In genomic region chr16:22007509-22008214, GRCh38 we compare ENCODE assay signal across 8 cellular contexts. TPM values are rescaled to one million over a fixed set of nuclear protein-coding genes. Genes with fewer than 3 reads are reported as not detected.
DNase-seq lines count a peak whose midpoint lies in the region; ATAC-seq and TF ChIP-seq lines count a peak whose summit lies in the region.

Gene MOSMO, plus strand, starts transcription at chr16:22008111. Its CDS starts 191 bp downstream, at chr16:22008302.

- POLR2A ChIA-PET in HEK293T (lab: Yijun Ruan, JAX) = interaction anchor here (0.6 to 3.5 kb wide), 13 partner anchors 13 to 185 kb away, joined by 3 to 20 read pairs (median 4); partner anchors contain the start of gene VWA3A

- H3K27ac Mint-ChIP-seq in endodermal cell = no peak within 1 kb of the TSS

- peak; percentile 38 for DNase-seq in GDM1 (lab: John Stamatoyannopoulos, UW)
- DNase-seq in HEK293T (ENCODE audit: extremely low spot score) = peak; percentile 71
- DNase-seq in NCI-H510A (lab: John Stamatoyannopoulos, UW) = peak; percentile 39
- peak; percentile 88 for DNase-seq in activated CD8-positive, alpha-beta memory T cell treated with anti-CD3 and anti-CD28 coated beads for 24 hours
- DNase-seq in endodermal cell = peak; percentile 88
- peak; percentile 93 for DNase-seq in mesenteric fat pad (ENCODE audit: low spot score)
- peak; percentile 54 for DNase-seq in stimulated activated CD8-positive, alpha-beta memory T cell treated with anti-CD3 and anti-CD28 coated beads, Interleukin-12 subunit alpha, Interleukin-12 subunit beta, amount 100 ng/mL, for 4 hours (ENCODE audit: low read depth)

- peak within 1 kb of the TSS; percentile 13 for H3K9ac ChIP-seq in endodermal cell (ENCODE audit: extremely low read depth, low read length, poor library complexity, severe bottlenecking)

- no peaks in the 10 kb centered on the region for H3K36me3 Mint-ChIP-seq in endodermal cell (ENCODE audit: low read depth)

- CTCF ChIA-PET in HEK293T (lab: Yijun Ruan, JAX) = interaction anchor here (1.1 to 2.6 kb wide), 4 partner anchors 57 to 181 kb away, joined by 3 to 17 read pairs (median 6); no protein-coding TSS in a partner anchor

- no peak within 1 kb of the TSS for H3K27ac ChIP-seq in endodermal cell (ENCODE audit: low read depth, low read length)

- TF ChIP-seq CTCF in endodermal cell (conservative IDR thresholded peaks at IDR 0.05) = peak; percentile 24

- H3K27me3 ChIP-seq in endodermal cell (ENCODE audit: control insufficient read depth, insufficient read depth, low read length, poor library complexity, severe bottlenecking) = peaks cover 28% of the 10 kb centered on the region

- H3K4me3 ChIP-seq in endodermal cell (ENCODE audit: low read length) = peak within 1 kb of the TSS; percentile 87

- H3K4me3 Mint-ChIP-seq in endodermal cell = peak within 1 kb of the TSS; percentile 86

- 7 to 12% methylated on average over 34 to 78 of the region's 78 CpGs for WGBS in endodermal cell (ENCODE audit: insufficient coverage in 1 of 2, insufficient read length in 1 of 2), 2 experiments

- H3K4me1 ChIP-seq in endodermal cell (ENCODE audit: control insufficient read depth, insufficient read depth, low read length) = no peaks in the 10 kb centered on the region

- peaks cover 13% of the 10 kb centered on the region for H3K4me1 Mint-ChIP-seq in endodermal cell

- ATAC-seq in HG03460 (IDR thresholded peaks at IDR 0.05; ENCODE audit: unreplicated experiment) = no peak

- H3K27me3 Mint-ChIP-seq in endodermal cell (ENCODE audit: insufficient read depth) = peaks cover 39% of the 10 kb centered on the region

- no peaks in the 10 kb centered on the region for H3K36me3 ChIP-seq in endodermal cell (ENCODE audit: control insufficient read depth, insufficient read depth, low read length)

- H3K9me3 ChIP-seq in endodermal cell (ENCODE audit: control insufficient read depth, low read length) = no peaks in the 10 kb centered on the region

- no peaks in the 10 kb centered on the region for H3K9me3 Mint-ChIP-seq in endodermal cell

TF ChIP-seq in HEK293T, 16 proteins besides CTCF, POLR2A, EP300 and RAD21:
- TF ChIP-seq L3MBTL2 (conservative IDR thresholded peaks at IDR 0.05) (no peak), ARNT (IDR thresholded peaks at IDR 0.05) (no peak), HDGF (IDR thresholded peaks at IDR 0.05; ENCODE audit: borderline replicate concordance) (no peak), NFRKB (IDR thresholded peaks at IDR 0.05) (no peak), SUZ12 (IDR thresholded peaks at IDR 0.05) (no peak), CTBP1 (IDR thresholded peaks at IDR 0.05; ENCODE audit: borderline replicate concordance) (no peak), TARDBP (IDR thresholded peaks at IDR 0.05) (no peak), BHLHE40 (IDR thresholded peaks at IDR 0.05; ENCODE audit: borderline replicate concordance) (no peak)

RNA-seq across cellular contexts. Expression of gene MOSMO, which starts in this region (rescaled TPM):
- total RNA-seq in endodermal cell = 10 to 100 TPM; 12.6 to 14.7 TPM
- 15.2 TPM for polyA plus RNA-seq in endodermal cell (2013, experiment 1 of 2)
- polyA plus RNA-seq in endodermal cell (2013, experiment 2 of 2) = 14.6 TPM
- total RNA-seq in mesenteric fat pad = 18.6 TPM

Comparison
In these comparisons a context has a peak if more than half of its experiments do, and no peak if none do; other contexts are left out.
1. DNase-seq: peak in every context shown above with its lines; median percentile 93 in mesenteric fat pad; 88 in activated CD8-positive, alpha-beta memory T cell treated with anti-CD3 and anti-CD28 coated beads for 24 hours; 88 in endodermal cell; 71 in HEK293T; 54 in stimulated activated CD8-positive, alpha-beta memory T cell treated with anti-CD3 and anti-CD28 coated beads, Interleukin-12 subunit alpha, Interleukin-12 subunit beta, amount 100 ng/mL, for 4 hours; 39 in NCI-H510A; 38 in GDM1.